Comparison of ENCODE assay signal across 1 cellular context in the genomic region with DNA sequence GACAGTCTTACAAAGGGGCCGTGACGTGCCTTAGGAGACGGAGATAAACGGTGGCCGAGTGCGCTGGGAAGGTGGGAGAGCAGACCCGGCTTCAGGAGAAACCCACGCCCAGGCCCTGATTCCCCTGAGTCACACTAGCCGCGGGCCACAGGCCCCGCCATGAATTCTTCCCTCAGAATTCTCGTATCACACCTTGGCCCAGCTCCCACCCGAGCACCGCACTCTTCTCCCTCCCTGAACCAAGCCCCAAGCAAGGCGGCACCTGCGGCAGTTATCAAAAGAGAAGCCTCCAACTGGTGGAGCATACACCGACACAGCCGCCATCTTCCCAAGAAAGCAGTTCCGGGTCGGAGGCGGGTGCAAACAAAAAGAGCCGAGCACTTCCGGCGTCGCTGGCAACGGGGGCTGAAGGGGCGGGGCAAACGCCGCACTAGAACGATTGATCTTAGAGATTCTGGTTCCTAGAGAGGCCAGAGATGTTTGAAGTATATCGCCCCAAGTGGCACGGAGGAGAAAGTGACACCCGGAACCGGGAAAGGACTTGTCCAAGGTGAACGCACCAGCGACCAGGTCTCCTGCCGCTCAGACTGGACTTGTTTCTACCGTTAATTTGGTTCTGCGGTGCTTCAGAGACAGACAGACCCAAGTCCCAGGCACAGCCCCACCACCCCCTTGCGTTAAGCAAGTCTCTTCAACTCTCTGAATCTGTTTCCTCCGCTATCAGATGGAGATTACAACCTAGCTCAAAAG.
TF ChIP-seq lines count a peak whose summit lies in the region.

Gene PSMB7, minus strand, starts transcription at position 341 of the 750 bp plus-strand sequence. Its CDS starts 17 bp downstream, at position 324.

TF ChIP-seq in HepG2, 621 proteins besides CTCF, POLR2A, EP300 and RAD21 (continued from another document and continues in another):
- TF ChIP-seq AKNA (CRISPR knock-in tag; IDR thresholded peaks at IDR 0.05; ENCODE audit: borderline replicate concordance) (no peak), HMG20B (CRISPR knock-in tag; conservative IDR thresholded peaks at IDR 0.05) (no peak), ZNF609 (CRISPR knock-in tag; IDR thresholded peaks at IDR 0.05; ENCODE audit: borderline replicate concordance) (no peak), MAFG (CRISPR knock-in tag; IDR thresholded peaks at IDR 0.05) (no peak), ZNF775 (CRISPR knock-in tag; IDR thresholded peaks at IDR 0.05; ENCODE audit: borderline replicate concordance) (no peak), ELF4 (CRISPR knock-in tag; IDR thresholded peaks at IDR 0.05; ENCODE audit: borderline replicate concordance) (peak; percentile 78; the same call in 1 of the 2 replicates), TCF7L2 (IDR thresholded peaks at IDR 0.05; ENCODE audit: low read depth, low read length) (no peak), ZNF75D (CRISPR knock-in tag; IDR thresholded peaks at IDR 0.05; ENCODE audit: borderline replicate concordance) (no peak), MZF1 (CRISPR knock-in tag; IDR thresholded peaks at IDR 0.05; ENCODE audit: borderline replicate concordance) (no peak), ZNF10 (CRISPR knock-in tag; IDR thresholded peaks at IDR 0.05; ENCODE audit: borderline replicate concordance, low read depth) (no peak), HNF4A (CRISPR knock-in tag; IDR thresholded peaks at IDR 0.05) (peak; percentile 27; the same call in 1 of the 2 replicates), ZFP37 (CRISPR knock-in tag; IDR thresholded peaks at IDR 0.05; ENCODE audit: borderline replicate concordance) (no peak), GZF1 (CRISPR knock-in tag; IDR thresholded peaks at IDR 0.05) (no peak), FOXA3 (CRISPR knock-in tag; IDR thresholded peaks at IDR 0.05) (peak; percentile 72), FOSL1 (CRISPR knock-in tag; IDR thresholded peaks at IDR 0.05; ENCODE audit: borderline replicate concordance) (no peak), KMT2A (CRISPR knock-in tag; IDR thresholded peaks at IDR 0.05) (no peak; the same call in 1 of the 2 replicates), SIN3B (IDR thresholded peaks at IDR 0.05; ENCODE audit: low read length) (peak; percentile 94), DMAP1 (CRISPR knock-in tag; IDR thresholded peaks at IDR 0.05) (peak; percentile 77; the same call in 1 of the 2 replicates), ZBTB20 (CRISPR knock-in tag; IDR thresholded peaks at IDR 0.05; ENCODE audit: borderline replicate concordance, low read depth) (peak; percentile 79; the same call in 1 of the 2 replicates), SNAI1 (CRISPR knock-in tag; IDR thresholded peaks at IDR 0.05; ENCODE audit: borderline replicate concordance) (peak; percentile 68; the same call in 1 of the 2 replicates), FOSL2 (CRISPR knock-in tag; IDR thresholded peaks at IDR 0.05) (no peak; the same call in 1 of the 2 replicates), CAMTA2 (CRISPR knock-in tag; IDR thresholded peaks at IDR 0.05; ENCODE audit: borderline replicate concordance) (0 out of 2 replicates have a peak, but pooled peaks have one; percentile 41), THAP11 (CRISPR knock-in tag; IDR thresholded peaks at IDR 0.05) (peak; percentile 93), ZKSCAN8 (CRISPR knock-in tag; IDR thresholded peaks at IDR 0.05; ENCODE audit: borderline replicate concordance) (no peak), DZIP1 (CRISPR knock-in tag; IDR thresholded peaks at IDR 0.05) (no peak)
- TF ChIP-seq, protein P1, sequence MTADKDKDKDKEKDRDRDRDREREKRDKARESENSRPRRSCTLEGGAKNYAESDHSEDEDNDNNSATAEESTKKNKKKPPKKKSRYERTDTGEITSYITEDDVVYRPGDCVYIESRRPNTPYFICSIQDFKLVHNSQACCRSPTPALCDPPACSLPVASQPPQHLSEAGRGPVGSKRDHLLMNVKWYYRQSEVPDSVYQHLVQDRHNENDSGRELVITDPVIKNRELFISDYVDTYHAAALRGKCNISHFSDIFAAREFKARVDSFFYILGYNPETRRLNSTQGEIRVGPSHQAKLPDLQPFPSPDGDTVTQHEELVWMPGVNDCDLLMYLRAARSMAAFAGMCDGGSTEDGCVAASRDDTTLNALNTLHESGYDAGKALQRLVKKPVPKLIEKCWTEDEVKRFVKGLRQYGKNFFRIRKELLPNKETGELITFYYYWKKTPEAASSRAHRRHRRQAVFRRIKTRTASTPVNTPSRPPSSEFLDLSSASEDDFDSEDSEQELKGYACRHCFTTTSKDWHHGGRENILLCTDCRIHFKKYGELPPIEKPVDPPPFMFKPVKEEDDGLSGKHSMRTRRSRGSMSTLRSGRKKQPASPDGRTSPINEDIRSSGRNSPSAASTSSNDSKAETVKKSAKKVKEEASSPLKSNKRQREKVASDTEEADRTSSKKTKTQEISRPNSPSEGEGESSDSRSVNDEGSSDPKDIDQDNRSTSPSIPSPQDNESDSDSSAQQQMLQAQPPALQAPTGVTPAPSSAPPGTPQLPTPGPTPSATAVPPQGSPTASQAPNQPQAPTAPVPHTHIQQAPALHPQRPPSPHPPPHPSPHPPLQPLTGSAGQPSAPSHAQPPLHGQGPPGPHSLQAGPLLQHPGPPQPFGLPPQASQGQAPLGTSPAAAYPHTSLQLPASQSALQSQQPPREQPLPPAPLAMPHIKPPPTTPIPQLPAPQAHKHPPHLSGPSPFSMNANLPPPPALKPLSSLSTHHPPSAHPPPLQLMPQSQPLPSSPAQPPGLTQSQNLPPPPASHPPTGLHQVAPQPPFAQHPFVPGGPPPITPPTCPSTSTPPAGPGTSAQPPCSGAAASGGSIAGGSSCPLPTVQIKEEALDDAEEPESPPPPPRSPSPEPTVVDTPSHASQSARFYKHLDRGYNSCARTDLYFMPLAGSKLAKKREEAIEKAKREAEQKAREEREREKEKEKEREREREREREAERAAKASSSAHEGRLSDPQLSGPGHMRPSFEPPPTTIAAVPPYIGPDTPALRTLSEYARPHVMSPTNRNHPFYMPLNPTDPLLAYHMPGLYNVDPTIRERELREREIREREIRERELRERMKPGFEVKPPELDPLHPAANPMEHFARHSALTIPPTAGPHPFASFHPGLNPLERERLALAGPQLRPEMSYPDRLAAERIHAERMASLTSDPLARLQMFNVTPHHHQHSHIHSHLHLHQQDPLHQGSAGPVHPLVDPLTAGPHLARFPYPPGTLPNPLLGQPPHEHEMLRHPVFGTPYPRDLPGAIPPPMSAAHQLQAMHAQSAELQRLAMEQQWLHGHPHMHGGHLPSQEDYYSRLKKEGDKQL (CRISPR knock-in tag; IDR thresholded peaks at IDR 0.05; ENCODE audit: low read depth), result no peak
- TF ChIP-seq, protein P2, sequence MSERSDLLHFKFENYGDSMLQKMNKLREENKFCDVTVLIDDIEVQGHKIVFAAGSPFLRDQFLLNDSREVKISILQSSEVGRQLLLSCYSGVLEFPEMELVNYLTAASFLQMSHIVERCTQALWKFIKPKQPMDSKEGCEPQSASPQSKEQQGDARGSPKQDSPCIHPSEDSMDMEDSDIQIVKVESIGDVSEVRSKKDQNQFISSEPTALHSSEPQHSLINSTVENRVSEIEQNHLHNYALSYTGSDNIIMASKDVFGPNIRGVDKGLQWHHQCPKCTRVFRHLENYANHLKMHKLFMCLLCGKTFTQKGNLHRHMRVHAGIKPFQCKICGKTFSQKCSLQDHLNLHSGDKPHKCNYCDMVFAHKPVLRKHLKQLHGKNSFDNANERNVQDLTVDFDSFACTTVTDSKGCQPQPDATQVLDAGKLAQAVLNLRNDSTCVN (CRISPR knock-in tag; IDR thresholded peaks at IDR 0.05; ENCODE audit: borderline replicate concordance), result peak; percentile 14; the same call in 1 of the 2 replicates
- TF ChIP-seq, protein P3, sequence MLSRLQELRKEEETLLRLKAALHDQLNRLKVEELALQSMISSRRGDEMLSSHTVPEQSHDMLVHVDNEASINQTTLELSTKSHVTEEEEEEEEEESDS (CRISPR knock-in tag; IDR thresholded peaks at IDR 0.05; ENCODE audit: borderline replicate concordance), result no peak
- TF ChIP-seq, protein P4, sequence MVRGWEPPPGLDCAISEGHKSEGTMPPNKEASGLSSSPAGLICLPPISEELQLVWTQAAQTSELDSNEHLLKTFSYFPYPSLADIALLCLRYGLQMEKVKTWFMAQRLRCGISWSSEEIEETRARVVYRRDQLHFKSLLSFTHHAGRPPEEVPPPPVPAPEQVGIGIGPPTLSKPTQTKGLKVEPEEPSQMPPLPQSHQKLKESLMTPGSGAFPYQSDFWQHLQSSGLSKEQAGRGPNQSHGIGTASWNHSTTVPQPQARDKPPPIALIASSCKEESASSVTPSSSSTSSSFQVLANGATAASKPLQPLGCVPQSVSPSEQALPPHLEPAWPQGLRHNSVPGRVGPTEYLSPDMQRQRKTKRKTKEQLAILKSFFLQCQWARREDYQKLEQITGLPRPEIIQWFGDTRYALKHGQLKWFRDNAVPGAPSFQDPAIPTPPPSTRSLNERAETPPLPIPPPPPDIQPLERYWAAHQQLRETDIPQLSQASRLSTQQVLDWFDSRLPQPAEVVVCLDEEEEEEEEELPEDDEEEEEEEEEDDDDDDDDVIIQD (CRISPR knock-in tag; IDR thresholded peaks at IDR 0.05; ENCODE audit: low read depth), result peak; percentile 100
- TF ChIP-seq, protein P5, sequence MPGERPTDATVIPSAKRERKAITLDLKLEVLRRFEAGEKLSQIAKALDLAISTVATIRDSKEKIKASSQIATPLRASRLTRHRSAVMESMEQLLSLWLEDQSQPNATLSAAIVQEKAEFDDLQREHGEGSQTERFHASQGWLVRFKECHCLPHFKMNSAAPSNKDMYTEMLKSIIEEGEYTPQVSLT (CRISPR knock-in tag; IDR thresholded peaks at IDR 0.05; ENCODE audit: borderline replicate concordance, low read depth), result no peak
